In the genomic region with DNA sequence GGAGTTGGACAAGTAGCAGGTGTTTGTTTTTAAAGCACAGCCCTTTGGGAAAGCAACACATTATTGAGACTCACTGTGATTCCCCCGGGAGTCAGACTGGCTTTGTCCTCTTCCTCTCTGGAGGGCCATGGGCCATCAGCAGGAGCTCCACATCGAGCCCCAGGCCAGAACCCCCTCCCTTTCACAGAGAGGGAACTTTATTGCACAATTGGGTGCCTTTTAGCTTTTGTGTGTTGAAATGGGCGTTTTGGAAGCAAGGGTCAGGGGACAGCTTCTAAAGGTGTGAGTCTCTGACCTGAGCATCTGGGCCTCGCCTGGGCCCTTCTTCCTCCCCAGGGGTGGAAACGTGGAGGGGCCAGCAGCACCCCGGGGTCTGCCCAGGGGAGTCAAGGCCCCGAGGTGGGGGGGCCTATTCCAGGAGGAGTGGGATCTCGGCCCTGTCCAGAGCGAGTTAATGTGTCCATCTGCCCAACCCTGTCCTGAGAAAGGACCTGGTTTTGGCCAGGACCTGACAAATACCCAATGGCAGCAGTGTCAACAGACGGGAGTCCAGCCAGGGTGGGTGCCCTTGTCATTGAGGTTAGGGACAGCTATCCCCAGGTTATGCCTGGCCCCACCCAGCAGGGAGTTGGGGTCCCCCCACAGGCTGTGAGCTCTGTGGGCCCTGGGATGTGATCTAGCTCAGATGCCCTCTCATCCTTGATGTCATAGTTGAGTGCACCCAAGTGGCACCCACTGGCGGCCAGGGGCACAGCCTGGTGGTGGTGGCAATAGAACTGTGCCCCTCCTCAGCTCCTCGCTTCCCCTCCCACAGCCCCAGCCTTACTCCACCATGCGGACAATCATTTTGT, we compare ENCODE assay signal across 1 cellular context.
TF ChIP-seq lines count a peak whose summit lies in the region.

No MANE protein-coding gene starts in this region.

TF ChIP-seq in GM23338, 12 proteins besides CTCF, POLR2A, EP300 and RAD21 (continued from another document):
- TF ChIP-seq, protein P1, sequence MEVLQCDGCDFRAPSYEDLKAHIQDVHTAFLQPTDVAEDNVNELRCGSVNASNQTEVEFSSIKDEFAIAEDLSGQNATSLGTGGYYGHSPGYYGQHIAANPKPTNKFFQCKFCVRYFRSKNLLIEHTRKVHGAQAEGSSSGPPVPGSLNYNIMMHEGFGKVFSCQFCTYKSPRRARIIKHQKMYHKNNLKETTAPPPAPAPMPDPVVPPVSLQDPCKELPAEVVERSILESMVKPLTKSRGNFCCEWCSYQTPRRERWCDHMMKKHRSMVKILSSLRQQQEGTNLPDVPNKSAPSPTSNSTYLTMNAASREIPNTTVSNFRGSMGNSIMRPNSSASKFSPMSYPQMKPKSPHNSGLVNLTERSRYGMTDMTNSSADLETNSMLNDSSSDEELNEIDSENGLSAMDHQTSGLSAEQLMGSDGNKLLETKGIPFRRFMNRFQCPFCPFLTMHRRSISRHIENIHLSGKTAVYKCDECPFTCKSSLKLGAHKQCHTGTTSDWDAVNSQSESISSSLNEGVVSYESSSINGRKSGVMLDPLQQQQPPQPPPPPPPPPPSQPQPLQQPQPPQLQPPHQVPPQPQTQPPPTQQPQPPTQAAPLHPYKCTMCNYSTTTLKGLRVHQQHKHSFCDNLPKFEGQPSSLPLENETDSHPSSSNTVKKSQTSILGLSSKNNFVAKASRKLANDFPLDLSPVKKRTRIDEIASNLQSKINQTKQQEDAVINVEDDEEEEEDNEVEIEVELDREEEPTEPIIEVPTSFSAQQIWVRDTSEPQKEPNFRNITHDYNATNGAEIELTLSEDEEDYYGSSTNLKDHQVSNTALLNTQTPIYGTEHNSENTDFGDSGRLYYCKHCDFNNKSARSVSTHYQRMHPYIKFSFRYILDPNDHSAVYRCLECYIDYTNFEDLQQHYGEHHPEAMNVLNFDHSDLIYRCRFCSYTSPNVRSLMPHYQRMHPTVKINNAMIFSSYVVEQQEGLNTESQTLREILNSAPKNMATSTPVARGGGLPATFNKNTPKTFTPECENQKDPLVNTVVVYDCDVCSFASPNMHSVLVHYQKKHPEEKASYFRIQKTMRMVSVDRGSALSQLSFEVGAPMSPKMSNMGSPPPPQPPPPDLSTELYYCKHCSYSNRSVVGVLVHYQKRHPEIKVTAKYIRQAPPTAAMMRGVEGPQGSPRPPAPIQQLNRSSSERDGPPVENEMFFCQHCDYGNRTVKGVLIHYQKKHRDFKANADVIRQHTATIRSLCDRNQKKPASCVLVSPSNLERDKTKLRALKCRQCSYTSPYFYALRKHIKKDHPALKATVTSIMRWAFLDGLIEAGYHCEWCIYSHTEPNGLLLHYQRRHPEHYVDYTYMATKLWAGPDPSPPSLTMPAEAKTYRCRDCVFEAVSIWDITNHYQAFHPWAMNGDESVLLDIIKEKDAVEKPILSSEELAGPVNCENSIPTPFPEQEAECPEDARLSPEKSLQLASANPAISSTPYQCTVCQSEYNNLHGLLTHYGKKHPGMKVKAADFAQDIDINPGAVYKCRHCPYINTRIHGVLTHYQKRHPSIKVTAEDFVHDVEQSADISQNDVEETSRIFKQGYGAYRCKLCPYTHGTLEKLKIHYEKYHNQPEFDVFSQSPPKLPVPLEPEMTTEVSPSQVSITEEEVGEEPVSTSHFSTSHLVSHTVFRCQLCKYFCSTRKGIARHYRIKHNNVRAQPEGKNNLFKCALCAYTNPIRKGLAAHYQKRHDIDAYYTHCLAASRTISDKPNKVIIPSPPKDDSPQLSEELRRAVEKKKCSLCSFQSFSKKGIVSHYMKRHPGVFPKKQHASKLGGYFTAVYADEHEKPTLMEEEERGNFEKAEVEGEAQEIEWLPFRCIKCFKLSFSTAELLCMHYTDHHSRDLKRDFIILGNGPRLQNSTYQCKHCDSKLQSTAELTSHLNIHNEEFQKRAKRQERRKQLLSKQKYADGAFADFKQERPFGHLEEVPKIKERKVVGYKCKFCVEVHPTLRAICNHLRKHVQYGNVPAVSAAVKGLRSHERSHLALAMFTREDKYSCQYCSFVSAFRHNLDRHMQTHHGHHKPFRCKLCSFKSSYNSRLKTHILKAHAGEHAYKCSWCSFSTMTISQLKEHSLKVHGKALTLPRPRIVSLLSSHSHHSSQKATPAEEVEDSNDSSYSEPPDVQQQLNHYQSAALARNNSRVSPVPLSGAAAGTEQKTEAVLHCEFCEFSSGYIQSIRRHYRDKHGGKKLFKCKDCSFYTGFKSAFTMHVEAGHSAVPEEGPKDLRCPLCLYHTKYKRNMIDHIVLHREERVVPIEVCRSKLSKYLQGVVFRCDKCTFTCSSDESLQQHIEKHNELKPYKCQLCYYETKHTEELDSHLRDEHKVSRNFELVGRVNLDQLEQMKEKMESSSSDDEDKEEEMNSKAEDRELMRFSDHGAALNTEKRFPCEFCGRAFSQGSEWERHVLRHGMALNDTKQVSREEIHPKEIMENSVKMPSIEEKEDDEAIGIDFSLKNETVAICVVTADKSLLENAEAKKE (CRISPR knock-in tag; IDR thresholded peaks at IDR 0.05), result no peak
- TF ChIP-seq EZH2phosphoT487 (IDR thresholded peaks at IDR 0.05; ENCODE audit: unreplicated experiment) (no peak), CREB1 (CRISPR knock-in tag; IDR thresholded peaks at IDR 0.05; ENCODE audit: low read depth) (no peak), STAT1 (IDR thresholded peaks at IDR 0.05; ENCODE audit: unreplicated experiment) (no peak)
- TF ChIP-seq, protein P2, sequence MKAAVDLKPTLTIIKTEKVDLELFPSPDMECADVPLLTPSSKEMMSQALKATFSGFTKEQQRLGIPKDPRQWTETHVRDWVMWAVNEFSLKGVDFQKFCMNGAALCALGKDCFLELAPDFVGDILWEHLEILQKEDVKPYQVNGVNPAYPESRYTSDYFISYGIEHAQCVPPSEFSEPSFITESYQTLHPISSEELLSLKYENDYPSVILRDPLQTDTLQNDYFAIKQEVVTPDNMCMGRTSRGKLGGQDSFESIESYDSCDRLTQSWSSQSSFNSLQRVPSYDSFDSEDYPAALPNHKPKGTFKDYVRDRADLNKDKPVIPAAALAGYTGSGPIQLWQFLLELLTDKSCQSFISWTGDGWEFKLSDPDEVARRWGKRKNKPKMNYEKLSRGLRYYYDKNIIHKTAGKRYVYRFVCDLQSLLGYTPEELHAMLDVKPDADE (IDR thresholded peaks at IDR 0.05), result no peak
